In genomic region chr6:33454009-33454946, GRCh38 we compare ENCODE assay signal across 1 cellular context.
A peak's percentile ranks its signal among the peaks of the same experiment; 100 is the strongest.
TF ChIP-seq lines count a peak whose summit lies in the region.

Gene ZBTB9, plus strand, starts transcription at chr6:33454576. Its CDS starts 525 bp downstream, at chr6:33455101.

TF ChIP-seq in HepG2, 621 proteins besides CTCF, POLR2A, EP300 and RAD21 (continued from another document and continues in another):
- TF ChIP-seq ZBTB44 (CRISPR knock-in tag; IDR thresholded peaks at IDR 0.05) (peak; percentile 28; the same call in 1 of the 2 replicates), PHF21A (CRISPR knock-in tag; IDR thresholded peaks at IDR 0.05) (peak; percentile 52; the same call in 1 of the 2 replicates), RBM39 (IDR thresholded peaks at IDR 0.05; ENCODE audit: low read depth, low read length, poor library complexity, severe bottlenecking) (peak; percentile 89), HHEX (CRISPR knock-in tag; IDR thresholded peaks at IDR 0.05) (no peak), ZBTB37 (CRISPR knock-in tag; IDR thresholded peaks at IDR 0.05) (0 out of 2 replicates have a peak, but pooled peaks have one; percentile 1), MXD3 (CRISPR knock-in tag; IDR thresholded peaks at IDR 0.05) (peak; percentile 93; the same call in 1 of the 2 replicates), ARNT (IDR thresholded peaks at IDR 0.05) (no peak), NFKBIZ (CRISPR knock-in tag; IDR thresholded peaks at IDR 0.05) (peak; percentile 63), MIER2 (CRISPR knock-in tag; IDR thresholded peaks at IDR 0.05) (peak; percentile 29; the same call in 1 of the 2 replicates), DBP (CRISPR knock-in tag; IDR thresholded peaks at IDR 0.05; ENCODE audit: not compliant biosample characterization) (no peak), CBX5 (CRISPR knock-in tag; IDR thresholded peaks at IDR 0.05; ENCODE audit: borderline replicate concordance) (peak; percentile 81; the same call in 1 of the 2 replicates), PRDM10 (CRISPR knock-in tag; IDR thresholded peaks at IDR 0.05; ENCODE audit: low read depth) (peak; percentile 83; the same call in 1 of the 2 replicates), NR2F6 (IDR thresholded peaks at IDR 0.05) (no peak), NR2F6 (CRISPR knock-in tag; IDR thresholded peaks at IDR 0.05) (peak; percentile 61), HMG20B (CRISPR knock-in tag; conservative IDR thresholded peaks at IDR 0.05) (peak; percentile 67), HOXA7 (CRISPR knock-in tag; IDR thresholded peaks at IDR 0.05) (no peak), ZNF83 (CRISPR knock-in tag; IDR thresholded peaks at IDR 0.05; ENCODE audit: borderline replicate concordance) (no peak), HNRNPLL (IDR thresholded peaks at IDR 0.05; ENCODE audit: low read depth, low read length, poor library complexity, severe bottlenecking) (peak; percentile 86), ZNF24 (IDR thresholded peaks at IDR 0.05) (no peak), POLR2G (IDR thresholded peaks at IDR 0.05; ENCODE audit: low read depth, low read length) (peak; percentile 98), TRIM22 (IDR thresholded peaks at IDR 0.05) (no peak), NBN (conservative IDR thresholded peaks at IDR 0.05) (no peak), HOXA9 (CRISPR knock-in tag; IDR thresholded peaks at IDR 0.05; ENCODE audit: borderline replicate concordance) (peak; percentile 95), SNAI1 (CRISPR knock-in tag; IDR thresholded peaks at IDR 0.05; ENCODE audit: borderline replicate concordance) (peak; percentile 78), ZFP36L2 (CRISPR knock-in tag; IDR thresholded peaks at IDR 0.05) (no peak), NFKB2 (CRISPR knock-in tag; IDR thresholded peaks at IDR 0.05; ENCODE audit: borderline replicate concordance) (peak; percentile 90; the same call in 1 of the 2 replicates), TCF7 (IDR thresholded peaks at IDR 0.05; ENCODE audit: low read depth) (no peak), IKZF5 (CRISPR knock-in tag; IDR thresholded peaks at IDR 0.05) (peak; percentile 97), ZNF572 (CRISPR knock-in tag; IDR thresholded peaks at IDR 0.05) (peak; percentile 90), ZNF138 (CRISPR knock-in tag; IDR thresholded peaks at IDR 0.05; ENCODE audit: low read depth) (peak; percentile 92), ZNF639 (CRISPR knock-in tag; conservative IDR thresholded peaks at IDR 0.05) (peak; percentile 94), PRPF4 (IDR thresholded peaks at IDR 0.05; ENCODE audit: low read depth, low read length, poor library complexity, severe bottlenecking) (no peak), ZBED4 (CRISPR knock-in tag; IDR thresholded peaks at IDR 0.05; ENCODE audit: borderline replicate concordance) (peak; percentile 31; the same call in 1 of the 2 replicates), DMTF1 (CRISPR knock-in tag; IDR thresholded peaks at IDR 0.05) (no peak), TFAP4 (IDR thresholded peaks at IDR 0.05; ENCODE audit: borderline replicate concordance, low read depth) (peak; percentile 59; the same call in 1 of the 2 replicates)
